In the genomic region with DNA sequence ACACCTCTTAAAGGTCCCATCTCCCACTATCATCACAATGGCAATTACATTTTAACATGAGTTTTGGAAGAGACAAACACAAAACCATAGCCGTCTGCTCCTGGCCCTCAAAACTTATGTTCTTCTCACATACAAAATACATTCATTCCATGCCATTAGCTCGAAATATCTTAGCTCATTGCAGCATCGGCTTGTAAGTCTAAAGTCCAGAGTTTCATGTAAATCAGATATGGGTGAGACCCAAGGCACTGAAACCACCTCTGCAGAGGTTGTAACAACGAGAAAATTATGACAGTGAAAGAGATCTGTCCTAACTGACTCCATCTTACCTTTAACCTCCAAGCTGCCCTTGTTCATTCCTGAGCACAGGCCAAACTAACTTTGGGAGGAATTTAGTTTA, we compare ENCODE assay signal across 30 cellular contexts.
"Had no signal": no experiment of that assay in that cellular context is flagged by ENCODE, and none has a peak within 500 bp of the region (broad histone marks: within the 10 kb centered on the region; RNA-seq: fewer than 3 reads in every experiment).

No MANE protein-coding gene starts in this region.

- H3K27ac ChIP-seq: adrenal gland, body of pancreas, esophagus muscularis mucosa, foreskin keratinocyte, gastrocnemius medialis had no signal

- H3K9me3 ChIP-seq: adrenal gland, body of pancreas, esophagus muscularis mucosa, gastrocnemius medialis had no signal

- ATAC-seq: activated CD4-positive, alpha-beta T cell treated with anti-CD3 and anti-CD28 coated beads for 36 hours; activated CD8-positive, alpha-beta memory T cell treated with anti-CD3 and anti-CD28 coated beads, Interleukin-2, amount 10 ng/mL, durations not matched to agents 7 days and 5 days; activated CD8-positive, alpha-beta T cell treated with anti-CD3 and anti-CD28 coated beads, Interleukin-2, amount 10 ng/mL, durations not matched to agents 7 days and 5 days; activated naive CD8-positive, alpha-beta T cell treated with anti-CD3 and anti-CD28 coated beads, Interleukin-2, amount 50 U/mL, for 24 hours; body of pancreas; effector memory CD8-positive, alpha-beta T cell; foreskin keratinocyte; gastrocnemius medialis had no signal

- H3K36me3 ChIP-seq: adrenal gland, esophagus muscularis mucosa, gastrocnemius medialis had no signal

- H3K27me3 ChIP-seq: adrenal gland, body of pancreas, esophagus muscularis mucosa, foreskin keratinocyte, gastrocnemius medialis had no signal

- DNase-seq: activated CD4-positive, alpha-beta memory T cell treated with anti-CD3 and anti-CD28 coated beads for 36 hours; activated CD4-positive, alpha-beta T cell treated with anti-CD3 and anti-CD28 coated beads for 36 hours; activated CD4-positive, alpha-beta T cell treated with anti-CD3 and anti-CD28 coated beads, Interleukin-2, amount 10 ng/mL, durations not matched to agents 24 days and 14 days; activated CD4-positive, CD25-positive, alpha-beta regulatory T cell; activated CD4-positive, CD25-positive, alpha-beta regulatory T cell treated with anti-CD3 and anti-CD28 coated beads, Interleukin-2, amount 50 U/mL, for 72 hours; activated CD8-positive, alpha-beta memory T cell treated with anti-CD3 and anti-CD28 coated beads, Interleukin-2, amount 10 ng/mL, durations not matched to agents 7 days and 5 days; activated CD8-positive, alpha-beta memory T cell treated with anti-CD3 and anti-CD28 coated beads, Interleukin-2, amount 50 U/mL, for 4 hours; activated CD8-positive, alpha-beta T cell treated with anti-CD3 and anti-CD28 coated beads, Interleukin-2, amount 10 ng/mL, durations not matched to agents 7 days and 5 days; activated effector memory CD4-positive, alpha-beta T cell treated with anti-CD3 and anti-CD28 coated beads, Interleukin-2, amount 50 U/mL, for 16 hours; activated naive CD4-positive, alpha-beta T cell treated with anti-CD3 and anti-CD28 coated beads for 36 hours; activated naive CD8-positive, alpha-beta T cell treated with anti-CD3 and anti-CD28 coated beads for 36 hours; activated naive CD8-positive, alpha-beta T cell treated with anti-CD3 and anti-CD28 coated beads, Interleukin-2, amount 50 U/mL, for 24 hours; activated T-cell treated with anti-CD3 and anti-CD28 coated beads, Interleukin-2, amount 50 U/mL, for 1 hour; activated T-cell treated with anti-CD3 and anti-CD28 coated beads, Interleukin-2, amount 50 U/mL, for 48 hours; adrenal gland; amygdala; aorta; body of pancreas; caudate nucleus; cortex of kidney; dermis blood vessel endothelial cell; effector CD4-positive, alpha-beta T cell; effector memory CD8-positive, alpha-beta T cell; erythroblast; foreskin keratinocyte; gastrocnemius medialis; glutamatergic neuron; T-helper 2 cell had no signal

- H3K4me3 ChIP-seq: adrenal gland, body of pancreas, esophagus muscularis mucosa, gastrocnemius medialis had no signal

- FAIRE-seq: colon had no signal

- H3K4me1 ChIP-seq: adrenal gland, body of pancreas, esophagus muscularis mucosa, foreskin keratinocyte, gastrocnemius medialis had no signal
